13 cellular contexts compared by ENCODE assay signal in genomic region chr1:59967141-59967697, GRCh38. TPM values are rescaled to one million over a fixed set of nuclear protein-coding genes. Genes with fewer than 3 reads are reported as not detected.
DNase-seq lines count a peak whose midpoint lies in the region; ATAC-seq, FAIRE-seq and TF ChIP-seq lines count a peak whose summit lies in the region.
"Had no signal": no experiment of that assay in that cellular context is flagged by ENCODE, and none has a peak within 500 bp of the region (broad histone marks: within the 10 kb centered on the region; RNA-seq: fewer than 3 reads in every experiment).

No MANE protein-coding gene starts in this region.

- in situ Hi-C loops in K562 (cut with MboI), result no loop called here

- no TSS peak for BruUV-seq in K562 (replicated peaks; lab: Mats Ljungman, UMichigan)

- no peak overlapping the region for H3K4me3 ChIP-seq in K562
- H3K4me3 ChIP-seq: adrenal gland, suprapubic skin had no signal

- 0% methylated on average over 6 of the region's 6 CpGs for WGBS in K562 (ENCODE audit: insufficient coverage, low coverage, missing lambda C conversion rate)

- DNase-seq in D721Med (ENCODE audit: insufficient read length, low spot score), result peak; percentile 24
- DNase-seq in NCI-H2029 (lab: John Stamatoyannopoulos, UW), result peak; percentile 75
- DNase-seq in K562 (ENCODE audit: extremely low read depth in 1 of 4, low spot score in 3 of 4), result peak; percentile 43 to 86 (median 66)
- DNase-seq in kidney tubule cell (ENCODE audit: low spot score), result peak; percentile 66
- DNase-seq: activated CD4-positive, alpha-beta memory T cell treated with anti-CD3 and anti-CD28 coated beads for 36 hours; adrenal gland; Right ventricle myocardium superior had no signal

- TF ChIP-seq RAD21 in K562 (CRISPR knock-in tag; conservative IDR thresholded peaks at IDR 0.05 in 1 of 2, IDR thresholded peaks at IDR 0.05 in 1 of 2), result no peak

- no peak for TF ChIP-seq CTCF in D721Med (IDR thresholded peaks at IDR 0.05; ENCODE audit: insufficient read depth, missing control alignments)
- 0 out of 6 replicates have a peak, but pooled peaks of 1 of the 3 experiments have one; percentile 7 for TF ChIP-seq CTCF in K562 (IDR thresholded peaks at IDR 0.05 in 2 of 3, conservative IDR thresholded peaks at IDR 0.05 in 1 of 3; ENCODE audit: insufficient read depth in 2 of 3, low read depth in 1 of 3, low read length in 3 of 3)

- intact Hi-C loops in K562 (cut with micrococcal nuclease), result no loop called here

- no peaks in the 10 kb centered on the region for H3K36me3 ChIP-seq in K562 (ENCODE audit: control insufficient read depth, insufficient read depth, low read length)
- H3K36me3 ChIP-seq: adrenal gland, suprapubic skin had no signal

- TF ChIP-seq POLR2A in K562 (conservative IDR thresholded peaks at IDR 0.05) (peak; percentile 40; the same call in 1 of the 2 replicates), GM18505 (IDR thresholded peaks at IDR 0.05; ENCODE audit: borderline replicate concordance, extremely low read depth, insufficient read depth, insufficient read length) (no peak)

- peaks cover 3 to 11% of the 10 kb centered on the region in 2 experiments; a peak in 3 of 5 replicates for H3K4me1 ChIP-seq in K562 (replicated peaks in 1 of 2; ENCODE audit: control insufficient read depth in 2 of 2, insufficient read depth in 2 of 2, low read length in 2 of 2)
- H3K4me1 ChIP-seq: adrenal gland had no signal

- no peak overlapping the region for H3K9ac ChIP-seq in K562 (ENCODE audit: insufficient read depth in 1 of 2, low read depth in 2 of 2, low read length in 2 of 2)

- H3K27me3 ChIP-seq in K562 (ENCODE audit: control insufficient read depth in 2 of 2, insufficient read depth in 2 of 2, low read length in 2 of 2), result peaks cover 2 to 3% of the 10 kb centered on the region in 2 experiments; a peak in 2 of 5 replicates
- H3K27me3 ChIP-seq: adrenal gland, suprapubic skin had no signal

- CTCF ChIA-PET in K562 (lab: Yijun Ruan, JAX; ENCODE audit: low intra/inter-chr PET ratio), result interaction anchor here (1.0 kb wide), 1 partner anchor 88 kb away, joined by 4 read pairs; no protein-coding TSS in a partner anchor

- peak; percentile 38; the same call in 1 of the 2 replicates for TF ChIP-seq EP300 in K562 (IDR thresholded peaks at IDR 0.05; ENCODE audit: low read length)

- FAIRE-seq in D721Med (lab: Jason Lieb, UNC) (peak; percentile 53), K562 (lab: Jason Lieb, UNC) (peak; percentile 98)

- H3K9me3 ChIP-seq in K562 (replicated peaks; ENCODE audit: control insufficient read depth, insufficient read depth, low read depth, low read length), result no peaks in the 10 kb centered on the region
- H3K9me3 ChIP-seq: adrenal gland, suprapubic skin had no signal

- H3K27ac ChIP-seq in K562 (ENCODE audit: extremely low read depth, low read depth, low read length), result no peak overlapping the region
- H3K27ac ChIP-seq: adrenal gland, suprapubic skin had no signal

- no peaks in the 10 kb centered on the region for H3K9me1 ChIP-seq in K562 (ENCODE audit: control insufficient read depth, insufficient read depth, low read length)

- no peak overlapping the region; the same call in 1 of the 2 replicates for H2AFZ ChIP-seq in K562 (ENCODE audit: low read depth, low read length)

- H3K4me2 ChIP-seq in K562 (ENCODE audit: insufficient read depth, low read length), result no peak overlapping the region

- H4K20me1 ChIP-seq in K562 (replicated peaks; ENCODE audit: control insufficient read depth, insufficient read depth, low read length), result no peaks in the 10 kb centered on the region

- no peaks in the 10 kb centered on the region for H3K79me2 ChIP-seq in K562 (ENCODE audit: control insufficient read depth, insufficient read depth, low read length)

- peak; percentile 95 for ATAC-seq in K562
- ATAC-seq in GM21786 (IDR thresholded peaks at IDR 0.05; ENCODE audit: unreplicated experiment), result no peak
- no peak for ATAC-seq in GM18505 (IDR thresholded peaks at IDR 0.05; ENCODE audit: unreplicated experiment)
- ATAC-seq in HG02884 (IDR thresholded peaks at IDR 0.05; ENCODE audit: unreplicated experiment), result no peak
- no peak for ATAC-seq in HG02938 (IDR thresholded peaks at IDR 0.05; ENCODE audit: unreplicated experiment)

- POLR2A ChIA-PET in K562 (lab: Yijun Ruan, JAX), result interaction anchor here (1.0 to 1.2 kb wide), 2 partner anchors 211 to 1026 kb away, joined by 3 read pairs; no protein-coding TSS in a partner anchor

TF ChIP-seq in K562, 482 proteins besides CTCF, POLR2A, EP300 and RAD21 (continues in another document):
- 0 out of 2 replicates have a peak, but pooled peaks have one; percentile 54 for TF ChIP-seq TRIM28 (IDR thresholded peaks at IDR 0.05)
- no peak for TF ChIP-seq ZNF76 (CRISPR knock-in tag; IDR thresholded peaks at IDR 0.05; ENCODE audit: borderline replicate concordance)
- TF ChIP-seq SRSF1 (IDR thresholded peaks at IDR 0.05; ENCODE audit: low read depth, low read length), result no peak
- TF ChIP-seq SLC30A9 (CRISPR knock-in tag; IDR thresholded peaks at IDR 0.05), result no peak
- TF ChIP-seq RBM22 (IDR thresholded peaks at IDR 0.05; ENCODE audit: low read depth, low read length, poor library complexity, severe bottlenecking), result no peak
- no peak for TF ChIP-seq SIRT6 (IDR thresholded peaks at IDR 0.05; ENCODE audit: low read depth, low read length)
- TF ChIP-seq GABPA (tag; conservative IDR thresholded peaks at IDR 0.05; ENCODE audit: low read depth), result no peak
- TF ChIP-seq RBBP5 (IDR thresholded peaks at IDR 0.05; ENCODE audit: borderline replicate concordance, insufficient read depth, low read length, poor library complexity, severe bottlenecking), result no peak
- TF ChIP-seq ZNF780A (CRISPR knock-in tag; IDR thresholded peaks at IDR 0.05), result no peak
- TF ChIP-seq DIDO1 (tag; IDR thresholded peaks at IDR 0.05; ENCODE audit: low read depth), result no peak
- no peak for TF ChIP-seq ZSCAN32 (CRISPR knock-in tag; IDR thresholded peaks at IDR 0.05)
- TF ChIP-seq RCOR1 (IDR thresholded peaks at IDR 0.05; ENCODE audit: borderline replicate concordance in 1 of 2, low read depth in 2 of 2, low read length in 2 of 2), result peak in 1 of 2 experiments; percentile 66; a peak in 1 of 4 replicates
- no peak for TF ChIP-seq ZBTB5 (IDR thresholded peaks at IDR 0.05)
- TF ChIP-seq LEF1 (IDR thresholded peaks at IDR 0.05), result 0 out of 2 replicates have a peak, but pooled peaks have one; percentile 37
- no peak for TF ChIP-seq CBX8 (IDR thresholded peaks at IDR 0.05; ENCODE audit: borderline replicate concordance, extremely low read depth, low read depth, low read length, poor library complexity, severe bottlenecking)
- no peak for TF ChIP-seq ZNF212 (CRISPR knock-in tag; IDR thresholded peaks at IDR 0.05)
- no peak for TF ChIP-seq OTX1 (CRISPR knock-in tag; IDR thresholded peaks at IDR 0.05)
- TF ChIP-seq SMARCC2 (IDR thresholded peaks at IDR 0.05; ENCODE audit: low read depth), result no peak; the same call in 1 of the 2 replicates
- TF ChIP-seq NCOA4 (IDR thresholded peaks at IDR 0.05; ENCODE audit: partially characterized antibody), result no peak
- TF ChIP-seq CTBP1 (IDR thresholded peaks at IDR 0.05; ENCODE audit: borderline replicate concordance), result peak; percentile 40; the same call in 1 of the 2 replicates
- TF ChIP-seq CREBBP (IDR thresholded peaks at IDR 0.05; ENCODE audit: low read depth, low read length), result no peak
- no peak for TF ChIP-seq ZNF277 (CRISPR knock-in tag; IDR thresholded peaks at IDR 0.05; ENCODE audit: borderline replicate concordance)

RNA-seq across cellular contexts. Expression of gene CYP2J2, which starts 40.6 kb away (rescaled TPM):
- 0.19 TPM in 1 of 2 replicates, not detected in the other for total RNA-seq in K562 (2011; cell fraction: chromatin; rRNA removed; ENCODE audit: low replicate concordance)
- total RNA-seq in K562 (2011; cell fraction: nucleolus; rRNA removed), result not detected in 2 replicates
- total RNA-seq in K562 (2011; cell fraction: nucleoplasm; rRNA removed), result not detected in 2 replicates
- total RNA-seq in K562 (2014; rRNA removed) (not detected in 2 replicates), K562 (2014; rRNA removed; fragmentation: Illumina TruSeq; extraction: Trizol) (not detected in 2 replicates), K562 (2015; rRNA removed; fragmentation: Illumina TruSeq; extraction: Trizol) (not detected in 2 replicates), K562 (2021) (not detected in 2 replicates)
- polyA plus RNA-seq in K562 (2011; rRNA removed) (not detected in 2 replicates), K562 (2014; fragmentation: Illumina TruSeq; extraction: Trizol) (not detected in 2 replicates), K562 (2014; fragmentation: Nextera tagmentation; extraction: Ambion mirVana) (not detected), K562 (2014; rRNA removed) (not detected in 2 replicates)
- polyA plus RNA-seq in K562 (2011; cell fraction: cytosol; rRNA removed), result not detected in 2 replicates
- polyA plus RNA-seq in K562 (2011; cell fraction: nucleus; rRNA removed), result not detected in 2 replicates
- not detected in 2 replicates for polyA plus RNA-seq in K562 (2012)
- polyA minus RNA-seq in K562 (2011; rRNA and poly(A)+ RNA removed), result not detected in 2 replicates
- polyA minus RNA-seq in K562 (2011; cell fraction: cytosol; rRNA and poly(A)+ RNA removed), result not detected in 2 replicates
- polyA minus RNA-seq in K562 (2011; cell fraction: nucleus; rRNA and poly(A)+ RNA removed), result not detected in 2 replicates
- polyA plus RNA-seq: CD14-positive monocyte had no signal

Comparison
In these comparisons a context has a peak if more than half of its experiments do, and no peak if none do; other contexts are left out.
1. DNase-seq: peak in every context shown above with its lines; median percentile 75 in NCI-H2029; 66 in K562; 66 in kidney tubule cell; 24 in D721Med.